Comparison of ENCODE assay signal across 1 cellular context in the genomic region with DNA sequence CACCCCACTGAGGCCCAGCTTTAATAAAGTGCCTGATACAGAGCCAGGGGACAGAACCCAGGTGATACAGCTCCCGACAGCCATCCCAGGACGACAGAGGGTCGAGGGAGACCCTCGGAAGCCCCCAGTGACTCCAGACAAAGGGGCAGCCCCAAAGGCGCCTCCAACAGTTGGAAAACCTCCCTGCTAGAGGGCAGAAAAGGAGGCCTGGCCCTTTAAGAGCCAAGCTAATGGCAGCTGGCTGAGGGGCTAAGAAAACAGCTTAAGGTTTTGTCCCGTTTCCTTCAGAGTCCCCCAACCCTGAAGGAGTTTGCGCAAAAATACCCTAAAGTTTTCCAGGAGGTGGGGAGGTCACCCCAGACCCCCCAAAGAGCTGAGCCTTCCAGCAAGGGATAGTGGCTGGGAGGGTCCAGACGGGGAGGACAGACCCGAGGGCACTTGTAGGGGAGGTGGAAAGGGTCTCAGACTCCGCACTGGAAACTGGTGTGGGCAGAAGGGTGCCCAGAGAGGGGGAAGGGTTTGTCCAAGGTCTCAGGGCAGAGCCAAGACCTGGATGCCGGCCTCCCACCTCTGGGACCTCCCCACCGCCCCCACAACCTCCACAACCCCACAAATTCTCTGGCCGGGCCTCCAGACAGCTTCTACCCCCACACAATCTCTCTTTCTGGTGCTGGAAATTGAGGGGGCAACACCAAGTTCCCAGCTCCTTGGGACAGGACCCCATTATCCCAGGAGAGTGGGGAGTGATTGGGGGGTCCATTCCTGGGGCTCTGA.
TF ChIP-seq lines count a peak whose summit lies in the region.

No MANE protein-coding gene starts in this region.

TF ChIP-seq in endothelial cell of umbilical vein, 7 proteins besides CTCF, POLR2A, EP300 and RAD21:
- TF ChIP-seq GATA2 (IDR thresholded peaks at IDR 0.05; ENCODE audit: insufficient read depth, insufficient read length, low read depth, low read length) (no peak), MYC (IDR thresholded peaks at IDR 0.05; ENCODE audit: low read depth, low read length) (no peak), POLR2AphosphoS5 (IDR thresholded peaks at IDR 0.05; ENCODE audit: insufficient read depth, low read depth, low read length) (no peak), FOS (IDR thresholded peaks at IDR 0.05; ENCODE audit: borderline replicate concordance, insufficient read depth, low read length) (no peak), JUN (IDR thresholded peaks at IDR 0.05; ENCODE audit: borderline replicate concordance, insufficient read depth, insufficient read length, low read depth) (no peak), EZH2 (IDR thresholded peaks at IDR 0.05; ENCODE audit: borderline replicate concordance, low read depth, low read length, severe bottlenecking) (no peak)
- TF ChIP-seq, protein P1, sequence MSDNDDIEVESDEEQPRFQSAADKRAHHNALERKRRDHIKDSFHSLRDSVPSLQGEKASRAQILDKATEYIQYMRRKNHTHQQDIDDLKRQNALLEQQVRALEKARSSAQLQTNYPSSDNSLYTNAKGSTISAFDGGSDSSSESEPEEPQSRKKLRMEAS (IDR thresholded peaks at IDR 0.05; ENCODE audit: insufficient read depth, insufficient read length) = no peak
